18 cellular contexts compared by ENCODE assay signal in genomic region chr6:125950293-125950692, GRCh38. TPM values are rescaled to one million over a fixed set of nuclear protein-coding genes. Genes with fewer than 3 reads are reported as not detected.
A peak's percentile ranks its signal among the peaks of the same experiment; 100 is the strongest.
DNase-seq lines count a peak whose midpoint lies in the region; ATAC-seq, FAIRE-seq and TF ChIP-seq lines count a peak whose summit lies in the region.
"Had no signal": no experiment of that assay in that cellular context is flagged by ENCODE, and none has a peak within 500 bp of the region (broad histone marks: within the 10 kb centered on the region; RNA-seq: fewer than 3 reads in every experiment).

No MANE protein-coding gene starts in this region.

- H3K9me3 ChIP-seq in astrocyte (ENCODE audit: insufficient read depth, low read depth, low read length) (no peaks in the 10 kb centered on the region), psoas muscle (no peaks in the 10 kb centered on the region), left ventricle myocardium inferior (replicated peaks) (no peaks in the 10 kb centered on the region)
- H3K9me3 ChIP-seq: Peyer's patch had no signal

- H3K4me1 Mint-ChIP-seq in astrocyte (ENCODE audit: low read depth, unreplicated experiment), result peaks cover 16% of the 10 kb centered on the region

- no peaks in the 10 kb centered on the region for H3K27me3 Mint-ChIP-seq in astrocyte (ENCODE audit: low read depth, unreplicated experiment)

- ATAC-seq in HG02885 (IDR thresholded peaks at IDR 0.05; ENCODE audit: poor library complexity, unreplicated experiment) (peak; percentile 41), psoas muscle (no peak)
- ATAC-seq: left ventricle myocardium superior had no signal

- 74 to 84% (median 76%) methylated on average over 6 of the region's 6 CpGs for WGBS in psoas muscle, 3 donors

- no peak overlapping the region for H3K4me2 ChIP-seq in astrocyte (ENCODE audit: low read length)

- H3K4me1 ChIP-seq in astrocyte (ENCODE audit: insufficient read depth, low read length) (peaks cover 19% of the 10 kb centered on the region), psoas muscle (no peaks in the 10 kb centered on the region), left ventricle myocardium inferior (peaks cover 7% of the 10 kb centered on the region)

- TF ChIP-seq CTCF in astrocyte (IDR thresholded peaks at IDR 0.05; ENCODE audit: insufficient read depth, low read depth, low read length), result no peak
- TF ChIP-seq CTCF in psoas muscle (IDR thresholded peaks at IDR 0.05), result no peak
- TF ChIP-seq CTCF in left ventricle myocardium inferior (IDR thresholded peaks at IDR 0.05; ENCODE audit: borderline replicate concordance), result no peak

- no peaks in the 10 kb centered on the region for H3K79me2 ChIP-seq in astrocyte (ENCODE audit: insufficient read depth, low read length)

- no peak overlapping the region for H3K4me3 Mint-ChIP-seq in astrocyte (ENCODE audit: unreplicated experiment)
- H3K4me3 Mint-ChIP-seq: type B pancreatic cell had no signal

- no peaks in the 10 kb centered on the region for H4K20me1 ChIP-seq in astrocyte (ENCODE audit: insufficient read depth, low read length)

- H3K27ac ChIP-seq in astrocyte (ENCODE audit: low read depth, low read length), result no peak overlapping the region
- no peak overlapping the region for H3K27ac ChIP-seq in psoas muscle
- H3K27ac ChIP-seq in left ventricle myocardium inferior (replicated peaks), result no peak overlapping the region
- H3K27ac ChIP-seq: Peyer's patch, skin epidermis had no signal

- H3K27me3 ChIP-seq in astrocyte (ENCODE audit: insufficient read depth, low read length) (peaks cover 2% of the 10 kb centered on the region), psoas muscle (ENCODE audit: insufficient read depth in 3 of 3, low read length in 2 of 3) (peaks cover 0 to 13% (median 0%) of the 10 kb centered on the region in 3 donors), left ventricle myocardium inferior (ENCODE audit: low read depth) (no peaks in the 10 kb centered on the region)
- H3K27me3 ChIP-seq: Peyer's patch had no signal

- no peak overlapping the region for H3K4me3 ChIP-seq in astrocyte (ENCODE audit: insufficient read depth, low read depth, low read length)
- H3K4me3 ChIP-seq in psoas muscle, result no peak overlapping the region
- H3K4me3 ChIP-seq in left ventricle myocardium inferior, result no peak overlapping the region
- H3K4me3 ChIP-seq: Peyer's patch, skin epidermis had no signal

- DNase-seq in EL, result peak; percentile 87
- peak; percentile 75 for DNase-seq in astrocyte (ENCODE audit: low read depth)
- peak; percentile 61 for DNase-seq in iPS-NIHi7 (ENCODE audit: extremely low spot score)
- no peak for DNase-seq in psoas muscle
- DNase-seq in activated CD4-positive, CD25-positive, alpha-beta regulatory T cell (lab: John Stamatoyannopoulos, UW), result no peak
- no peak for DNase-seq in left ventricle myocardium inferior
- DNase-seq in KG1 (lab: John Stamatoyannopoulos, UW), result no peak
- DNase-seq: activated CD8-positive, alpha-beta memory T cell treated with anti-CD3 and anti-CD28 coated beads, Interleukin-2, amount 50 U/mL, for 4 hours; anterior cingulate cortex; Caco-2; left ventricle myocardium superior; NCI-H1092 treated with DMSO at 0.1 percent for 48 hours; NCI-H510A; Peyer's patch; T-helper 9 cell had no signal

- intact Hi-C loops in psoas muscle (cut with DNase I) (loop anchor here (5.0 to 10.0 kb wide), 3 partner anchors 85 to 635 kb away; no protein-coding TSS in a partner anchor), left ventricle myocardium inferior (cut with micrococcal nuclease) (no loop called here)

- no peak overlapping the region for H3K27ac Mint-ChIP-seq in astrocyte (ENCODE audit: unreplicated experiment)
- H3K27ac Mint-ChIP-seq: type B pancreatic cell had no signal

- H3K36me3 ChIP-seq in astrocyte (ENCODE audit: insufficient read depth, low read length) (no peaks in the 10 kb centered on the region), psoas muscle (ENCODE audit: insufficient read depth in 1 of 2, low read depth in 1 of 2) (no peaks in the 10 kb centered on the region), left ventricle myocardium inferior (no peaks in the 10 kb centered on the region)
- H3K36me3 ChIP-seq: Peyer's patch had no signal

- H3K9me3 Mint-ChIP-seq in astrocyte (ENCODE audit: unreplicated experiment), result no peaks in the 10 kb centered on the region
- H3K9me3 Mint-ChIP-seq: type B pancreatic cell had no signal

- no peak overlapping the region for H2AFZ ChIP-seq in astrocyte (ENCODE audit: low read depth, low read length)

- no peaks in the 10 kb centered on the region for H3K36me3 Mint-ChIP-seq in astrocyte (ENCODE audit: low read depth, unreplicated experiment)
- H3K36me3 Mint-ChIP-seq: type B pancreatic cell had no signal

- no peak overlapping the region for H3K9ac ChIP-seq in astrocyte (ENCODE audit: low read length)

- FAIRE-seq in astrocyte (lab: Jason Lieb, UNC), result no peak

RNA-seq across cellular contexts. Expression of gene HINT3, which starts 6.3 kb away (rescaled TPM):
- 11.8 and 12.2 TPM in 2 replicates for total RNA-seq in astrocyte
- 10 to 100 TPM; 55.2 to 79.9 (median 59.5) TPM for total RNA-seq in psoas muscle
- 10 to 100 TPM; 24.0 to 79.4 (median 40.8) TPM for polyA plus RNA-seq in psoas muscle
- total RNA-seq in left ventricle myocardium inferior, result 32.9 TPM

RNA-seq across cellular contexts. Expression of gene TRMT11, which starts 36.0 kb away (rescaled TPM):
- total RNA-seq in astrocyte (17.0 and 18.2 TPM in 2 replicates), psoas muscle (1 to 10 TPM; 7.1 to 9.3 (median 8.6) TPM), left ventricle myocardium inferior (9.2 TPM)
- polyA plus RNA-seq in psoas muscle, result 1 to 10 TPM; 4.1 to 7.8 (median 6.2) TPM

Comparison
In these comparisons a context has a peak if more than half of its experiments do, and no peak if none do; other contexts are left out.
1. DNase-seq: peak in EL (single experiment), astrocyte (single experiment) and iPS-NIHi7 (single experiment); none in psoas muscle (0 of 2), activated CD4-positive, CD25-positive, alpha-beta regulatory T cell (0 of 4), left ventricle myocardium inferior (single experiment) and KG1 (single experiment).